22 cellular contexts compared by ENCODE assay signal in the genomic region with DNA sequence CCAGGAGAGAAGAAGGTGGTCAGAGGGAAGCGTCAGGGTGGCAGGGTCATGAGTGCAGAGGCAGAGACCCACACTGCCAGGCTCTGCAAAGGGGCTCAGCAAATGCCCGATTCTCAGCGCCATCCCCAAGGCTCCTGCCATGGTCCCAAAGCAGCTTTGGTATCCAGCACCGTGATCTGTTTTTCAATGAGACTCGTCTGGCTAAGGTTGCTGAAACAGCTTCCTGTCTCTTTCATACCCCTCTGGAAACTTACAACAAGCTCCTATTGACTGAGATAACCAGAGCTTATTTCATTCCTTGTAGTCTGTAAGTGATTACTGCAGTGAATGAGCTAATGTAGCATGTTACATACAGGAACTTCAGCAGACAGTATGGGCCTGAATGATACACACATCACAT.
DNase-seq lines count a peak whose midpoint lies in the region; ATAC-seq lines count a peak whose summit lies in the region.
"Had no signal": no experiment of that assay in that cellular context is flagged by ENCODE, and none has a peak within 500 bp of the region (broad histone marks: within the 10 kb centered on the region; RNA-seq: fewer than 3 reads in every experiment).

No MANE protein-coding gene starts in this region.

- intact Hi-C loops in aorta (cut with DNase I): no loop called here

- in situ Hi-C loops in G401 (cut with HindIII; ENCODE audit: low sequenced_read_pairs): no loop called here

- no peak overlapping the region for H3K4me3 Mint-ChIP-seq in natural killer cell treated with Interleukin-12 subunit alpha and Interleukin-12 subunit beta and Interleukin-15 and Interleukin-18, amount 100 ng/mL, for 72 hours
- H3K4me3 Mint-ChIP-seq: B cell, CD14-positive monocyte had no signal

- 70 to 71% methylated on average over 5 of the region's 5 CpGs for WGBS in aorta, 2 donors

- H3K27ac ChIP-seq in cingulate gyrus (ENCODE audit: low read depth, low read length) (peak overlapping the region; percentile 35), substantia nigra (ENCODE audit: low read depth, low read length, poor library complexity, severe bottlenecking) (peak overlapping the region; percentile 23), aorta (ENCODE audit: low read depth in 1 of 2, low read length in 2 of 2) (no peak overlapping the region)
- H3K27ac ChIP-seq: HL-60, Peyer's patch, SJCRH30 had no signal

- no peaks in the 10 kb centered on the region for H3K9me3 ChIP-seq in aorta (ENCODE audit: control insufficient read depth, low read length)
- H3K9me3 ChIP-seq: HAP-1, Peyer's patch, SJCRH30 had no signal

- H3K27me3 ChIP-seq in aorta (ENCODE audit: control insufficient read depth in 1 of 2, insufficient read depth in 2 of 2, low read length in 1 of 2): no peaks in the 10 kb centered on the region
- H3K27me3 ChIP-seq: Peyer's patch, SJCRH30 had no signal

- ATAC-seq in natural killer cell treated with Interleukin-12 subunit alpha and Interleukin-12 subunit beta and Interleukin-15 and Interleukin-18, amount 100 ng/mL, for 72 hours: no peak
- ATAC-seq in aorta (ENCODE audit: low FRiP score): no peak
- no peak for ATAC-seq in HG02852 (IDR thresholded peaks at IDR 0.05; ENCODE audit: unreplicated experiment)

- H3K9me3 Mint-ChIP-seq in natural killer cell treated with Interleukin-12 subunit alpha and Interleukin-12 subunit beta and Interleukin-15 and Interleukin-18, amount 100 ng/mL, for 72 hours: no peaks in the 10 kb centered on the region

- H3K4me1 Mint-ChIP-seq in natural killer cell treated with Interleukin-12 subunit alpha and Interleukin-12 subunit beta and Interleukin-15 and Interleukin-18, amount 100 ng/mL, for 72 hours (ENCODE audit: low read depth in 2 of 2): no peaks in the 10 kb centered on the region
- H3K4me1 Mint-ChIP-seq: B cell, CD14-positive monocyte had no signal

- no peaks in the 10 kb centered on the region for H3K4me1 ChIP-seq in aorta (ENCODE audit: control insufficient read depth in 1 of 2, insufficient read depth in 2 of 2, low read length in 2 of 2)
- H3K4me1 ChIP-seq: HAP-1, Peyer's patch, SJCRH30 had no signal

- H3K27ac Mint-ChIP-seq in natural killer cell treated with Interleukin-12 subunit alpha and Interleukin-12 subunit beta and Interleukin-15 and Interleukin-18, amount 100 ng/mL, for 72 hours: no peak overlapping the region
- H3K27ac Mint-ChIP-seq: B cell had no signal

- H3K27me3 Mint-ChIP-seq in natural killer cell treated with Interleukin-12 subunit alpha and Interleukin-12 subunit beta and Interleukin-15 and Interleukin-18, amount 100 ng/mL, for 72 hours: peaks cover 2 to 13% of the 10 kb centered on the region in 2 donors
- H3K27me3 Mint-ChIP-seq: B cell had no signal

- H3K36me3 Mint-ChIP-seq in natural killer cell treated with Interleukin-12 subunit alpha and Interleukin-12 subunit beta and Interleukin-15 and Interleukin-18, amount 100 ng/mL, for 72 hours: no peaks in the 10 kb centered on the region
- H3K36me3 Mint-ChIP-seq: CD14-positive monocyte had no signal

- H3K36me3 ChIP-seq in aorta (ENCODE audit: control insufficient read depth in 1 of 2, insufficient read depth in 2 of 2, low read length in 1 of 2): no peaks in the 10 kb centered on the region
- H3K36me3 ChIP-seq: HAP-1, Peyer's patch, SJCRH30 had no signal

- peak; percentile 22 for DNase-seq in G401 (ENCODE audit: low spot score)
- DNase-seq in midbrain (lab: John Stamatoyannopoulos, UW): peak; percentile 26
- DNase-seq in substantia nigra (lab: John Stamatoyannopoulos, UW): peak in 14 of 49 donors; percentile 7 to 43 (median 20)
- DNase-seq in natural killer cell treated with Interleukin-12 subunit alpha and Interleukin-12 subunit beta and Interleukin-15 and Interleukin-18, amount 100 ng/mL, for 72 hours (ENCODE audit: low spot score): no peak
- no peak for DNase-seq in aorta
- DNase-seq: DMS53, GF-D8, KBM-7, MM.1S, NCI-H1048, NCI-H1417 treated with DMSO at 0.1 percent for 48 hours, NCI-H187, NCI-H446, NCI-H526, Peyer's patch, SJCRH30 had no signal

- no peak overlapping the region for H3K4me3 ChIP-seq in aorta (ENCODE audit: low read length in 2 of 2)
- H3K4me3 ChIP-seq: HAP-1, Peyer's patch, SJCRH30 had no signal

Comparison
In these comparisons a context has a peak if more than half of its experiments do, and no peak if none do; other contexts are left out.
1. DNase-seq: peak in G401 (single experiment) and midbrain (single experiment); none in natural killer cell treated with Interleukin-12 subunit alpha and Interleukin-12 subunit beta and Interleukin-15 and Interleukin-18, amount 100 ng/mL, for 72 hours (single experiment) and aorta (0 of 2).
2. H3K27ac ChIP-seq: peak in cingulate gyrus (single experiment) and substantia nigra (single experiment); none in aorta (0 of 2).